Comparison of ENCODE assay signal across 2 cellular contexts in the genomic region with DNA sequence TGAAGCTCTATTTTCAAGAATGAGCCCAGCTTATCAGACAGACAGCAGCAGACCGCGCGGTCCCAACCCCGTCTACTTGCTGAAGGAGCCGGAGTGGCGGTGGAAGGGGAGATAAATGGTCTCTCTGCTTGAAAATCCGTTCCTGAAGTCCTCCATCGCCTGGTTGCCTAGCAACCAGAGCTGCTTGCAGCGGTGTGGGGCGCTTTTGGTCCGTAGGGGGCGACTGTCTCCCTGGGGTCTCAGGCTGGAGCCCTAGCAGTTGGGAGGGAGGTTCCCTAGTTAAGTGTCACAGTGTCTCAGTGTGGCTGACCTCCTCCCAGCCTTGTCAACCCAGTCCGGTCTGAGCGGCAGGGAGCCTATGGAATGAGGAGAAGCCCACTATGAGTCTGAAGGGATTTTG.
A peak's percentile ranks its signal among the peaks of the same experiment; 100 is the strongest.
TF ChIP-seq lines count a peak whose summit lies in the region.

No MANE protein-coding gene starts in this region.

TF ChIP-seq in IMR-90, 13 proteins besides CTCF, POLR2A, EP300 and RAD21:
- TF ChIP-seq MXI1 (IDR thresholded peaks at IDR 0.05; ENCODE audit: borderline replicate concordance, low read depth, low read length) (no peak), FOS (IDR thresholded peaks at IDR 0.05; ENCODE audit: low read depth, low read length) (no peak), BHLHE40 (IDR thresholded peaks at IDR 0.05; ENCODE audit: low read depth, low read length) (no peak), RFX5 (IDR thresholded peaks at IDR 0.05; ENCODE audit: low read depth, low read length) (no peak), CEBPB (IDR thresholded peaks at IDR 0.05; ENCODE audit: low read depth, low read length) (no peak), MAZ (IDR thresholded peaks at IDR 0.05; ENCODE audit: borderline replicate concordance, low read depth, low read length) (no peak), NFE2L2 (IDR thresholded peaks at IDR 0.05; ENCODE audit: low read depth, low read length) (no peak), RCOR1 (IDR thresholded peaks at IDR 0.05; ENCODE audit: insufficient replicate concordance, low read length) (no peak)
TF ChIP-seq in IMR-90: peak in this region for 0.

TF ChIP-seq in K562, 482 proteins besides CTCF, POLR2A, EP300 and RAD21:
- TF ChIP-seq ZBTB1 (CRISPR knock-in tag; IDR thresholded peaks at IDR 0.05; ENCODE audit: borderline replicate concordance, low read depth) (no peak), ZBTB34 (CRISPR knock-in tag; IDR thresholded peaks at IDR 0.05) (no peak), ZBTB7A (IDR thresholded peaks at IDR 0.05; ENCODE audit: borderline replicate concordance, control insufficient read depth, low read depth, low read length) (peak; percentile 50; the same call in 1 of the 2 replicates), XRCC3 (IDR thresholded peaks at IDR 0.05) (no peak), ARHGAP35 (IDR thresholded peaks at IDR 0.05; ENCODE audit: partially characterized antibody) (no peak), CTCFL (IDR thresholded peaks at IDR 0.05; ENCODE audit: borderline replicate concordance, insufficient read depth, low read depth, low read length, poor library complexity, severe bottlenecking) (peak; percentile 37), RCOR1 (IDR thresholded peaks at IDR 0.05; ENCODE audit: borderline replicate concordance in 1 of 2, low read depth in 2 of 2, low read length in 2 of 2) (0 out of 4 replicates have a peak, but pooled peaks of 1 of the 2 experiments have one; percentile 26), ZNF384 (IDR thresholded peaks at IDR 0.05; ENCODE audit: low read depth, low read length) (no peak), KDM1A (IDR thresholded peaks at IDR 0.05) (0 out of 4 replicates have a peak, but pooled peaks of 1 of the 2 experiments have one; percentile 11), CSDE1 (IDR thresholded peaks at IDR 0.05) (peak in 1 of 2 experiments; percentile 69; a peak in 2 of 4 replicates), ZNF165 (CRISPR knock-in tag; IDR thresholded peaks at IDR 0.05; ENCODE audit: borderline replicate concordance) (no peak), RFX1 (IDR thresholded peaks at IDR 0.05) (peak; percentile 96)
- TF ChIP-seq, protein P1, sequence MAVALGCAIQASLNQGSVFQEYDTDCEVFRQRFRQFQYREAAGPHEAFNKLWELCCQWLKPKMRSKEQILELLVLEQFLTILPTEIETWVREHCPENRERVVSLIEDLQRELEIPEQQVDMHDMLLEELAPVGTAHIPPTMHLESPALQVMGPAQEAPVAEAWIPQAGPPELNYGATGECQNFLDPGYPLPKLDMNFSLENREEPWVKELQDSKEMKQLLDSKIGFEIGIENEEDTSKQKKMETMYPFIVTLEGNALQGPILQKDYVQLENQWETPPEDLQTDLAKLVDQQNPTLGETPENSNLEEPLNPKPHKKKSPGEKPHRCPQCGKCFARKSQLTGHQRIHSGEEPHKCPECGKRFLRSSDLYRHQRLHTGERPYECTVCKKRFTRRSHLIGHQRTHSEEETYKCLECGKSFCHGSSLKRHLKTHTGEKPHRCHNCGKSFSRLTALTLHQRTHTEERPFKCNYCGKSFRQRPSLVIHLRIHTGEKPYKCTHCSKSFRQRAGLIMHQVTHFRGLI (CRISPR knock-in tag; IDR thresholded peaks at IDR 0.05): no peak
